In genomic region chr22:49157529-49158339, GRCh38 we compare ENCODE assay signal across 25 cellular contexts.
A peak's percentile ranks its signal among the peaks of the same experiment; 100 is the strongest.
DNase-seq lines count a peak whose midpoint lies in the region; ATAC-seq lines count a peak whose summit lies in the region.
"Had no signal": no experiment of that assay in that cellular context is flagged by ENCODE, and none has a peak within 500 bp of the region (broad histone marks: within the 10 kb centered on the region; RNA-seq: fewer than 3 reads in every experiment).

No MANE protein-coding gene starts in this region.

- POLR2A ChIA-PET in activated CD4-positive, alpha-beta T cell treated with anti-CD3 and anti-CD28 coated beads, Interleukin-2, amount 10 ng/mL, durations not matched to agents 7 days and 5 days (lab: Charles Lee) = no interaction called here

- no peak overlapping the region for H3K4me3 Mint-ChIP-seq in activated CD4-positive, alpha-beta T cell treated with anti-CD3 and anti-CD28 coated beads, Interleukin-2, amount 10 ng/mL, durations not matched to agents 7 days and 5 days
- H3K4me3 Mint-ChIP-seq: B cell; CD8-positive, alpha-beta T cell had no signal

- CTCF ChIA-PET in activated CD4-positive, alpha-beta T cell treated with anti-CD3 and anti-CD28 coated beads, Interleukin-2, amount 10 ng/mL, durations not matched to agents 7 days and 5 days (lab: Charles Lee) = no interaction called here

- peak; percentile 6 for DNase-seq in NCI-H345 (lab: John Stamatoyannopoulos, UW)
- DNase-seq in NCI-H345 treated with DMSO at 0.1 percent for 48 hours (lab: John Stamatoyannopoulos, UW; ENCODE audit: unreplicated experiment) = no peak
- DNase-seq in cardiac septum (ENCODE audit: low spot score) = peak; percentile 54
- no peak for DNase-seq in left cardiac atrium
- peak; percentile 59 for DNase-seq in posterior vena cava (ENCODE audit: low spot score)
- no peak for DNase-seq in activated CD4-positive, alpha-beta T cell treated with anti-CD3 and anti-CD28 coated beads, Interleukin-2, amount 10 ng/mL, durations not matched to agents 7 days and 5 days
- DNase-seq: CD8-positive, alpha-beta T cell; DMS 273 treated with DMSO at 0.1 percent for 48 hours; EL; GDM1; GOT3; IMR-90; MM.1S; NCI-H1417; NCI-H1694; NCI-H2107; NCI-H446 treated with DMSO at 0.1 percent for 48 hours; NCI-H774; PC-9; RPMI8226; SHP77 treated with DMSO at 0.1 percent for 48 hours had no signal

- H3K27me3 Mint-ChIP-seq in activated CD4-positive, alpha-beta T cell treated with anti-CD3 and anti-CD28 coated beads, Interleukin-2, amount 10 ng/mL, durations not matched to agents 7 days and 5 days = no peaks in the 10 kb centered on the region
- H3K27me3 Mint-ChIP-seq: B cell had no signal

- intact Hi-C loops in cardiac septum (cut with DNase I) (no loop called here), left cardiac atrium (cut with DNase I) (no loop called here), posterior vena cava (cut with DNase I) (no loop called here)

- H3K9me3 Mint-ChIP-seq in activated CD4-positive, alpha-beta T cell treated with anti-CD3 and anti-CD28 coated beads, Interleukin-2, amount 10 ng/mL, durations not matched to agents 7 days and 5 days = no peaks in the 10 kb centered on the region

- ATAC-seq in left cardiac atrium = no peak
- no peak for ATAC-seq in GM18519 (IDR thresholded peaks at IDR 0.05; ENCODE audit: low FRiP score, unreplicated experiment)
- ATAC-seq: CD8-positive, alpha-beta T cell; GM12878; HCT116 had no signal

- H3K27ac Mint-ChIP-seq in activated CD4-positive, alpha-beta T cell treated with anti-CD3 and anti-CD28 coated beads, Interleukin-2, amount 10 ng/mL, durations not matched to agents 7 days and 5 days = no peak overlapping the region
- H3K27ac Mint-ChIP-seq: B cell; CD8-positive, alpha-beta T cell had no signal

- no peaks in the 10 kb centered on the region for H3K36me3 Mint-ChIP-seq in activated CD4-positive, alpha-beta T cell treated with anti-CD3 and anti-CD28 coated beads, Interleukin-2, amount 10 ng/mL, durations not matched to agents 7 days and 5 days (ENCODE audit: low read depth)
- H3K36me3 Mint-ChIP-seq: CD8-positive, alpha-beta T cell had no signal

- H3K4me1 Mint-ChIP-seq in activated CD4-positive, alpha-beta T cell treated with anti-CD3 and anti-CD28 coated beads, Interleukin-2, amount 10 ng/mL, durations not matched to agents 7 days and 5 days = no peaks in the 10 kb centered on the region
- H3K4me1 Mint-ChIP-seq: B cell had no signal

Comparison
In these comparisons a context has a peak if more than half of its experiments do, and no peak if none do; other contexts are left out.
1. DNase-seq: peak in NCI-H345 (single experiment), cardiac septum (single experiment) and posterior vena cava (single experiment); none in NCI-H345 treated with DMSO at 0.1 percent for 48 hours (single experiment), left cardiac atrium (single experiment) and activated CD4-positive, alpha-beta T cell treated with anti-CD3 and anti-CD28 coated beads, Interleukin-2, amount 10 ng/mL, durations not matched to agents 7 days and 5 days (single experiment).